In the genomic region with DNA sequence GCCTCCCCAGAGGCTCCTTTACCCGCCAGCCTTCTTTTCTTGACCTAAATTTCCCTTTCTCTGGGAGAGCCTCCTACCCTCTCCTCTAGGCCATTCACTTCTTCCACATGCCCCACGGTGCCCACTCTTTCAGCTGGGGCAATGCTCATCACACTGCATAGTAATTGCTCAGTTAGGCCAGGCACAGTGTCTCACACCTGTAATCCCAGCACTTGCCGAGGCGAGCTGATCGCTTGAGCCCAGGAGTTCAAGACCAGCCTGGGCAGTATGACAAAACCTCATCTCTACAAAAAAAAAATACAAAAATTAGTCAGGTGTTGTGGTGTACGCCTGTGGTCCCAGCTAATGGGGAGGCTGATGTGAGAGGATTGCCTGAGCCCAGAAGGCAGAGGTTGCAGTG, we compare ENCODE assay signal across 3 cellular contexts.
A peak's percentile ranks its signal among the peaks of the same experiment; 100 is the strongest.
DNase-seq lines count a peak whose midpoint lies in the region; TF ChIP-seq lines count a peak whose summit lies in the region.
"Not testable (repeated sequence)": the region's sequence is repeated elsewhere in the genome, so short reads cannot be mapped to it uniquely, and the experiment has no call there.

No MANE protein-coding gene starts in this region.

- H3K27ac ChIP-seq in right atrium auricular region: not testable (repeated sequence)

- H3K36me3 Mint-ChIP-seq in activated CD4-positive, alpha-beta T cell treated with anti-CD3 and anti-CD28 coated beads, Interleukin-2, amount 10 ng/mL, durations not matched to agents 24 days and 14 days (ENCODE audit: low read depth): not testable (repeated sequence)

- H3K27ac Mint-ChIP-seq in activated CD4-positive, alpha-beta T cell treated with anti-CD3 and anti-CD28 coated beads, Interleukin-2, amount 10 ng/mL, durations not matched to agents 24 days and 14 days: not testable (repeated sequence)

- H3K27me3 Mint-ChIP-seq in activated CD4-positive, alpha-beta T cell treated with anti-CD3 and anti-CD28 coated beads, Interleukin-2, amount 10 ng/mL, durations not matched to agents 24 days and 14 days: not testable (repeated sequence)

- intact Hi-C loops in activated CD4-positive, alpha-beta T cell treated with anti-CD3 and anti-CD28 coated beads, Interleukin-2, amount 10 ng/mL, durations not matched to agents 24 days and 14 days (cut with micrococcal nuclease): not testable (repeated sequence)

- H3K9me3 Mint-ChIP-seq in activated CD4-positive, alpha-beta T cell treated with anti-CD3 and anti-CD28 coated beads, Interleukin-2, amount 10 ng/mL, durations not matched to agents 24 days and 14 days: not testable (repeated sequence)

- not testable (repeated sequence) for H3K9me3 ChIP-seq in right atrium auricular region

- not testable (repeated sequence) for H3K4me3 ChIP-seq in right atrium auricular region

- H3K4me1 Mint-ChIP-seq in activated CD4-positive, alpha-beta T cell treated with anti-CD3 and anti-CD28 coated beads, Interleukin-2, amount 10 ng/mL, durations not matched to agents 24 days and 14 days: not testable (repeated sequence)

- not testable (repeated sequence) for TF ChIP-seq CTCF in right atrium auricular region (IDR thresholded peaks at IDR 0.05)

- peak; percentile 45 for DNase-seq in activated CD4-positive, alpha-beta T cell treated with anti-CD3 and anti-CD28 coated beads, Interleukin-2, amount 10 ng/mL, durations not matched to agents 24 days and 14 days
- DNase-seq in activated effector memory CD4-positive, alpha-beta T cell treated with anti-CD3 and anti-CD28 coated beads, Interleukin-2, amount 50 U/mL, for 16 hours: peak; percentile 21
- DNase-seq in right atrium auricular region (ENCODE audit: low spot score): peak; percentile 52

- H3K4me3 Mint-ChIP-seq in activated CD4-positive, alpha-beta T cell treated with anti-CD3 and anti-CD28 coated beads, Interleukin-2, amount 10 ng/mL, durations not matched to agents 24 days and 14 days: not testable (repeated sequence)

- H3K36me3 ChIP-seq in right atrium auricular region: not testable (repeated sequence)

- H3K27me3 ChIP-seq in right atrium auricular region: not testable (repeated sequence)

- H3K4me1 ChIP-seq in right atrium auricular region: not testable (repeated sequence)
